ENCODE assay signal across 10 cellular contexts in genomic region chr1:234844479-234845031, GRCh38.
DNase-seq lines count a peak whose midpoint lies in the region; ATAC-seq and TF ChIP-seq lines count a peak whose summit lies in the region.
"Had no signal": no experiment of that assay in that cellular context is flagged by ENCODE, and none has a peak within 500 bp of the region (broad histone marks: within the 10 kb centered on the region; RNA-seq: fewer than 3 reads in every experiment).

No MANE protein-coding gene starts in this region.

- H3K9me3 Mint-ChIP-seq in activated CD4-positive, alpha-beta T cell treated with anti-CD3 and anti-CD28 coated beads, Interleukin-2, amount 10 ng/mL, durations not matched to agents 24 days and 14 days, result peaks cover 4% of the 10 kb centered on the region

- no peaks in the 10 kb centered on the region for H3K9me3 ChIP-seq in skeletal muscle tissue (ENCODE audit: control insufficient read depth in 3 of 3, low read length in 3 of 3)

- TF ChIP-seq CTCF in brain microvascular endothelial cell (IDR thresholded peaks at IDR 0.05; ENCODE audit: low read depth, low read length, missing control alignments), result no peak
- no peak for TF ChIP-seq CTCF in GM13977 (IDR thresholded peaks at IDR 0.05; ENCODE audit: extremely low read depth, insufficient read depth, missing control alignments)

- no peak for ATAC-seq in HG03280 (IDR thresholded peaks at IDR 0.05; ENCODE audit: unreplicated experiment)
- ATAC-seq: esophagus mucosa had no signal

- in situ Hi-C loops in brain microvascular endothelial cell (cut with HindIII; ENCODE audit: low pct_ligation_motif_present, low sequenced_read_pairs) (loop anchor here (25.0 kb wide), 1 partner anchor 107 kb away; no protein-coding TSS in a partner anchor), GM13977 (cut with MboI; ENCODE audit: low pct_unique_long_range_greater_than_20kb, low sequenced_read_pairs, unreplicated experiment) (loop anchor here (25.0 kb wide), 1 partner anchor 107 kb away; no protein-coding TSS in a partner anchor)

- H3K4me3 ChIP-seq in brain microvascular endothelial cell (ENCODE audit: low read depth, low read length), result no peak overlapping the region
- H3K4me3 ChIP-seq in skeletal muscle tissue (ENCODE audit: low read length in 3 of 3), result no peak overlapping the region
- H3K4me3 ChIP-seq: MG63 had no signal

- H3K27me3 Mint-ChIP-seq in activated CD4-positive, alpha-beta T cell treated with anti-CD3 and anti-CD28 coated beads, Interleukin-2, amount 10 ng/mL, durations not matched to agents 24 days and 14 days, result no peaks in the 10 kb centered on the region

- peaks cover 6 to 15% (median 13%) of the 10 kb centered on the region in 3 donors for H3K4me1 ChIP-seq in skeletal muscle tissue (ENCODE audit: control insufficient read depth in 3 of 3, insufficient read depth in 3 of 3, low read length in 3 of 3)

- peak overlapping the region; percentile 74 for H3K4me3 Mint-ChIP-seq in activated CD4-positive, alpha-beta T cell treated with anti-CD3 and anti-CD28 coated beads, Interleukin-2, amount 10 ng/mL, durations not matched to agents 24 days and 14 days

- H3K36me3 ChIP-seq in brain microvascular endothelial cell (replicated peaks) (no peaks in the 10 kb centered on the region), skeletal muscle tissue (ENCODE audit: control insufficient read depth in 3 of 3, insufficient read depth in 3 of 3, low read length in 3 of 3) (no peaks in the 10 kb centered on the region)
- H3K36me3 ChIP-seq: MG63 had no signal

- no peak overlapping the region for H3K9ac ChIP-seq in skeletal muscle tissue (ENCODE audit: low read depth in 1 of 3, low read length in 3 of 3)

- H3K27ac Mint-ChIP-seq in activated CD4-positive, alpha-beta T cell treated with anti-CD3 and anti-CD28 coated beads, Interleukin-2, amount 10 ng/mL, durations not matched to agents 24 days and 14 days, result peak overlapping the region; percentile 94

- H3K27me3 ChIP-seq in brain microvascular endothelial cell (replicated peaks), result no peaks in the 10 kb centered on the region
- H3K27me3 ChIP-seq in skeletal muscle tissue (ENCODE audit: control insufficient read depth in 3 of 3, insufficient read depth in 3 of 3, low read length in 3 of 3), result no peaks in the 10 kb centered on the region
- H3K27me3 ChIP-seq: MG63 had no signal

- H3K36me3 Mint-ChIP-seq in activated CD4-positive, alpha-beta T cell treated with anti-CD3 and anti-CD28 coated beads, Interleukin-2, amount 10 ng/mL, durations not matched to agents 24 days and 14 days (ENCODE audit: low read depth), result no peaks in the 10 kb centered on the region

- intact Hi-C loops in activated CD4-positive, alpha-beta T cell treated with anti-CD3 and anti-CD28 coated beads, Interleukin-2, amount 10 ng/mL, durations not matched to agents 24 days and 14 days (cut with micrococcal nuclease), result no loop called here

- H3K27ac ChIP-seq in brain microvascular endothelial cell (peak overlapping the region; percentile 72), skeletal muscle tissue (ENCODE audit: low read depth, low read length) (peak overlapping the region; percentile 5)

- peaks cover 90% of the 10 kb centered on the region for H3K4me1 Mint-ChIP-seq in activated CD4-positive, alpha-beta T cell treated with anti-CD3 and anti-CD28 coated beads, Interleukin-2, amount 10 ng/mL, durations not matched to agents 24 days and 14 days

- peak; percentile 78 for DNase-seq in activated CD4-positive, alpha-beta T cell treated with anti-CD3 and anti-CD28 coated beads, Interleukin-2, amount 10 ng/mL, durations not matched to agents 24 days and 14 days
- no peak for DNase-seq in activated CD4-positive, alpha-beta T cell treated with anti-CD3 and anti-CD28 coated beads, Interleukin-2, amount 50 U/mL, for 1 hour
- DNase-seq in MV-4-11 (lab: John Stamatoyannopoulos, UW) (peak; percentile 51), brain microvascular endothelial cell (peak; percentile 25), NCI-H187 treated with DMSO at 0.1 percent for 48 hours (lab: John Stamatoyannopoulos, UW) (no peak), GM13977 (ENCODE audit: low spot score) (no peak)
- DNase-seq: MG63 had no signal

Comparison
In these comparisons a context has a peak if more than half of its experiments do, and no peak if none do; other contexts are left out.
1. DNase-seq: peak in activated CD4-positive, alpha-beta T cell treated with anti-CD3 and anti-CD28 coated beads, Interleukin-2, amount 10 ng/mL, durations not matched to agents 24 days and 14 days (single experiment), MV-4-11 (single experiment) and brain microvascular endothelial cell (single experiment); none in activated CD4-positive, alpha-beta T cell treated with anti-CD3 and anti-CD28 coated beads, Interleukin-2, amount 50 U/mL, for 1 hour (single experiment), NCI-H187 treated with DMSO at 0.1 percent for 48 hours (single experiment) and GM13977 (single experiment).